27 cellular contexts compared by ENCODE assay signal in genomic region chr3:60772584-60772983, GRCh38.
A peak's percentile ranks its signal among the peaks of the same experiment; 100 is the strongest.
DNase-seq lines count a peak whose midpoint lies in the region; ATAC-seq, FAIRE-seq and TF ChIP-seq lines count a peak whose summit lies in the region.
"Had no signal": no experiment of that assay in that cellular context is flagged by ENCODE, and none has a peak within 500 bp of the region (broad histone marks: within the 10 kb centered on the region; RNA-seq: fewer than 3 reads in every experiment).

No MANE protein-coding gene starts in this region.

- no peak overlapping the region for H3K4ac ChIP-seq in trophoblast cell (ENCODE audit: low read depth, low read length)

- H4K20me1 ChIP-seq in GM23338 (replicated peaks; ENCODE audit: insufficient read depth), result no peaks in the 10 kb centered on the region

- in situ Hi-C loops in HAP-1 (cut with MboI; ENCODE audit: low sequenced_read_pairs), result no loop called here

- H4K8ac ChIP-seq in trophoblast cell (ENCODE audit: low read depth, low read length), result no peak overlapping the region

- no peak overlapping the region for H3K23ac ChIP-seq in trophoblast cell (ENCODE audit: low read length)

- no peak overlapping the region for H3K14ac ChIP-seq in trophoblast cell (ENCODE audit: low read length)

- peak overlapping the region; percentile 29 for H3K4me2 ChIP-seq in GM23338
- no peak overlapping the region for H3K4me2 ChIP-seq in trophoblast cell (ENCODE audit: low read length)

- H3K27ac Mint-ChIP-seq in GM23338, result peak overlapping the region; percentile 55
- H3K27ac Mint-ChIP-seq in WTC11, result peak overlapping the region; percentile 86
- H3K27ac Mint-ChIP-seq: CD4-positive, alpha-beta memory T cell had no signal

- H3K4me3 ChIP-seq in GM23338 (no peak overlapping the region), iPS DF 6.9 (ENCODE audit: low read length) (no peak overlapping the region), trophoblast cell (ENCODE audit: low read depth, low read length) (no peak overlapping the region), HAP-1 (no peak overlapping the region)
- H3K4me3 ChIP-seq: Peyer's patch, SK-N-MC had no signal

- peak overlapping the region; percentile 35 for H4K91ac ChIP-seq in trophoblast cell (ENCODE audit: low read depth, low read length)

- no peak overlapping the region for H2AFZ ChIP-seq in GM23338
- no peak overlapping the region for H2AFZ ChIP-seq in trophoblast cell (ENCODE audit: insufficient read depth, low read length, poor library complexity)

- H3K79me2 ChIP-seq in GM23338 (replicated peaks; ENCODE audit: insufficient read depth) (no peaks in the 10 kb centered on the region), trophoblast cell (ENCODE audit: control insufficient read depth, insufficient read depth, low read length, poor library complexity) (peaks cover 1% of the 10 kb centered on the region)

- peaks cover 49% of the 10 kb centered on the region for H3K36me3 Mint-ChIP-seq in GM23338 (ENCODE audit: low read depth)
- peaks cover 43% of the 10 kb centered on the region for H3K36me3 Mint-ChIP-seq in WTC11

- peak overlapping the region; percentile 82 for H2AK5ac ChIP-seq in trophoblast cell (ENCODE audit: low read length)

- H3K27me3 ChIP-seq in GM23338 (ENCODE audit: insufficient read depth) (no peaks in the 10 kb centered on the region), iPS DF 6.9 (ENCODE audit: control insufficient read depth, insufficient read depth, low read length) (no peaks in the 10 kb centered on the region), trophoblast cell (ENCODE audit: insufficient read depth, low read length) (no peaks in the 10 kb centered on the region), HAP-1 (ENCODE audit: low read depth) (no peaks in the 10 kb centered on the region)
- H3K27me3 ChIP-seq: Peyer's patch had no signal

- H3K9me2 ChIP-seq in GM23338 (ENCODE audit: insufficient read depth), result peaks cover 16% of the 10 kb centered on the region; the same call in 1 of the 2 replicates

- no peaks in the 10 kb centered on the region for H3F3A ChIP-seq in GM23338 (replicated peaks; ENCODE audit: low read depth)

- H3K27me3 Mint-ChIP-seq in GM23338 (ENCODE audit: insufficient read depth, low read depth, poor library complexity) (peaks cover 3% of the 10 kb centered on the region), WTC11 (ENCODE audit: low read depth) (peaks cover 3% of the 10 kb centered on the region; the same call in 1 of the 2 replicates)
- H3K27me3 Mint-ChIP-seq: CD4-positive, alpha-beta memory T cell had no signal

- no peak for FAIRE-seq in RCC 7860 (lab: Jason Lieb, UNC)
- FAIRE-seq: A204.1, G401.6, HepG2 had no signal

- peak overlapping the region; percentile 17 for H2BK120ac ChIP-seq in trophoblast cell (ENCODE audit: insufficient read depth, low read length, poor library complexity)

- H2BK12ac ChIP-seq in trophoblast cell (ENCODE audit: low read length), result peak overlapping the region; percentile 42

- no peak for TF ChIP-seq CTCF in GM23338 (conservative IDR thresholded peaks at IDR 0.05; ENCODE audit: low read depth in 2 of 2)
- TF ChIP-seq CTCF in WTC11 (IDR thresholded peaks at IDR 0.05), result no peak

- H3K4me1 Mint-ChIP-seq in GM23338, result peaks cover 41% of the 10 kb centered on the region
- H3K4me1 Mint-ChIP-seq in WTC11, result peaks cover 47% of the 10 kb centered on the region
- H3K4me1 Mint-ChIP-seq: CD4-positive, alpha-beta memory T cell had no signal

- no peak overlapping the region for H3K9ac ChIP-seq in trophoblast cell (ENCODE audit: low read length)

- POLR2A ChIA-PET in WTC11 (lab: Charles Lee), result interaction anchor here (0.6 kb wide), 2 partner anchors 29 to 72 kb away, joined by 3 to 5 read pairs; no protein-coding TSS in a partner anchor

- ATAC-seq in GM23338 (peak; percentile 96), WTC11 (peak; percentile 91), GM21423 (IDR thresholded peaks at IDR 0.05; ENCODE audit: unreplicated experiment) (no peak)
- ATAC-seq: HCT116, HepG2 had no signal

- H3K36me3 ChIP-seq in GM23338 (ENCODE audit: insufficient read depth) (peaks cover 15% of the 10 kb centered on the region), iPS DF 6.9 (ENCODE audit: control insufficient read depth, insufficient read depth, low read length) (no peaks in the 10 kb centered on the region; the same call in 1 of the 2 replicates), trophoblast cell (ENCODE audit: control insufficient read depth in 1 of 2, insufficient read depth in 2 of 2, low read length in 2 of 2) (peaks cover 0 to 2% of the 10 kb centered on the region in 2 experiments), HAP-1 (replicated peaks) (no peaks in the 10 kb centered on the region)
- H3K36me3 ChIP-seq: Peyer's patch had no signal

- H4K12ac ChIP-seq in trophoblast cell (ENCODE audit: low read depth, low read length), result no peak overlapping the region

- H3K9me3 ChIP-seq in iPS DF 6.9 (ENCODE audit: control insufficient read depth, insufficient read depth, low read length) (no peaks in the 10 kb centered on the region; the same call in 1 of the 2 replicates), trophoblast cell (ENCODE audit: insufficient read depth, low read depth, low read length) (peaks cover 7% of the 10 kb centered on the region), HAP-1 (no peaks in the 10 kb centered on the region)
- H3K9me3 ChIP-seq: Peyer's patch had no signal

- H3K9me3 Mint-ChIP-seq in GM23338 (peaks cover 41% of the 10 kb centered on the region), WTC11 (peaks cover 43% of the 10 kb centered on the region)

- CTCF ChIA-PET in WTC11 (lab: Charles Lee), result interaction anchor here (0.5 to 2.3 kb wide), 3 partner anchors 18 to 522 kb away, joined by 3 to 7 read pairs (median 5); no protein-coding TSS in a partner anchor

- H3K4me1 ChIP-seq in GM23338 (ENCODE audit: insufficient read depth), result peaks cover 37% of the 10 kb centered on the region
- peaks cover 3% of the 10 kb centered on the region; the same call in 1 of the 2 replicates for H3K4me1 ChIP-seq in iPS DF 6.9 (ENCODE audit: control insufficient read depth, insufficient read depth, low read length)
- H3K4me1 ChIP-seq in trophoblast cell (ENCODE audit: control insufficient read depth in 1 of 2, insufficient read depth in 2 of 2, low read length in 2 of 2), result peaks cover 6 to 11% of the 10 kb centered on the region in 2 experiments
- H3K4me1 ChIP-seq in HAP-1, result peaks cover 8% of the 10 kb centered on the region
- H3K4me1 ChIP-seq: Peyer's patch had no signal

- H2BK5ac ChIP-seq in trophoblast cell (ENCODE audit: low read depth, low read length, poor library complexity), result no peak overlapping the region

- H3K18ac ChIP-seq in trophoblast cell (ENCODE audit: low read length), result peak overlapping the region; percentile 17

- peaks cover 20% of the 10 kb centered on the region for H3K79me1 ChIP-seq in trophoblast cell (ENCODE audit: low read length)

- no CpG with 5 or more reads among the region's 3 CpGs for WGBS in iPS DF 6.9 (ENCODE audit: insufficient coverage, insufficient read length)
- no CpG with 5 or more reads among the region's 3 CpGs for WGBS in trophoblast cell (ENCODE audit: extremely low coverage, insufficient coverage, insufficient read length)

- peak; percentile 86 for DNase-seq in GM23338 (ENCODE audit: low spot score)
- no peak for DNase-seq in WTC11 (ENCODE audit: low spot score)
- DNase-seq in iPS DF 6.9 (ENCODE audit: low read depth, low spot score), result peak; percentile 50
- DNase-seq in trophoblast cell, result no peak
- DNase-seq in RCC 7860 (ENCODE audit: low spot score), result no peak
- DNase-seq in HAP-1 (ENCODE audit: low spot score in 2 of 2), result no peak
- DNase-seq: C1 segment of cervical spinal cord; CD4-positive, alpha-beta memory T cell; COR-L47; DMS53; Karpas-422; NCI-H1092; NCI-H1417 treated with DMSO at 0.1 percent for 48 hours; NCI-H187; NCI-H2081 treated with DMSO at 0.1 percent for 48 hours; NCI-H2171; NCI-H226; NCI-H510A; NCI-H69; Peyer's patch; SIG-M5 had no signal

- H3K4me3 Mint-ChIP-seq in GM23338 (peak overlapping the region; percentile 27; the same call in 2 of the 3 replicates), WTC11 (no peak overlapping the region; the same call in 1 of the 2 replicates)
- H3K4me3 Mint-ChIP-seq: CD4-positive, alpha-beta memory T cell had no signal

- H3K27ac ChIP-seq in GM23338 (ENCODE audit: low read depth) (peak overlapping the region; percentile 84), iPS DF 6.9 (ENCODE audit: low read length) (peak overlapping the region; percentile 56), trophoblast cell (ENCODE audit: low read depth, low read length) (no peak overlapping the region)
- H3K27ac ChIP-seq: Peyer's patch, SK-N-MC had no signal

TF ChIP-seq in GM23338, 12 proteins besides CTCF, POLR2A, EP300 and RAD21 (continues in another document):
- TF ChIP-seq ZNF114 (CRISPR knock-in tag; IDR thresholded peaks at IDR 0.05), result 0 out of 2 replicates have a peak, but pooled peaks have one; percentile 51
- no peak for TF ChIP-seq POLR2AphosphoS5 (IDR thresholded peaks at IDR 0.05; ENCODE audit: low read depth)
- TF ChIP-seq EZH2phosphoT487 (IDR thresholded peaks at IDR 0.05; ENCODE audit: unreplicated experiment), result no peak

TF ChIP-seq in WTC11, 78 proteins besides CTCF, POLR2A, EP300 and RAD21 (continues in another document):
- 0 out of 2 replicates have a peak, but pooled peaks have one; percentile 29 for TF ChIP-seq ZNF423 (CRISPR knock-in tag; IDR thresholded peaks at IDR 0.05)
- TF ChIP-seq MXD4 (CRISPR knock-in tag; IDR thresholded peaks at IDR 0.05; ENCODE audit: borderline replicate concordance), result 0 out of 2 replicates have a peak, but pooled peaks have one; percentile 3
- peak; percentile 47; the same call in 1 of the 2 replicates for TF ChIP-seq ZNF281 (CRISPR knock-in tag; IDR thresholded peaks at IDR 0.05)

Comparison
In these comparisons a context has a peak if more than half of its experiments do, and no peak if none do; other contexts are left out.
1. DNase-seq: peak in GM23338 (single experiment) and iPS DF 6.9 (single experiment); none in WTC11 (single experiment), trophoblast cell (0 of 2), RCC 7860 (single experiment) and HAP-1 (0 of 2).